12 cellular contexts compared by ENCODE assay signal in the genomic region with DNA sequence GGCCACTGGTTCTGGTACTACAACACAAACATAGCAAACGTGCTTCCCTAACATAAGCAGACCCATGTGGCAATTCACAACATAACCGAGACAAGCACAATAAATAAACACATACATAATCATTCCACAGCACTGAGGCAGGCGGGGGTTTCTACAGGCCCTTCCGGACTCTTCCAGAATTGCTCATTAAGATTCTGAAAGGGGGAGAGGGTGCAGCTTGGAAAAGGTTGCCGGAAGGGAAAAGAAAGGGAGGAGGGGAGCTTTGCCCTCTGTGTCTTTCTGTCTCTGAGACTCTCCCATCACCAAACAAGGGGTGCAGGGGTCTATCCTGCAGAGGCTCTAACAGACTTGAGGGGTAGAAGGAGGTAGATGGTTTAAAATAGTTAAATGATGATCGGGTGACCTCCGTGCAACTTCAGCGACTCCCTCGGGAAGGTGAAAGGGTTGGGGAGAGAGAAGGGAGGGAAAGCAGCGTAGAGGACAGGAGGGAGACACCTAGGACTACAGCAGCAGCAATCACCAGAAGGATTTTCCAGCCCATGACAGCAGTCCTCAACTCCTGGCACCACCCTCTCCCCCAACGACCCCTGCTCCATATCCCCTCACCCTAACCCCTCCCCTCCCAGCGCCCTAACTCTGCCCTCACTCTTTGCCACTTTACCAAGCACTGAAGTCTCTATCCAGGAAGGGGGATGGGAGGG.
DNase-seq lines count a peak whose midpoint lies in the region; ATAC-seq and TF ChIP-seq lines count a peak whose summit lies in the region.
"Had no signal": no experiment of that assay in that cellular context is flagged by ENCODE, and none has a peak within 500 bp of the region (broad histone marks: within the 10 kb centered on the region; RNA-seq: fewer than 3 reads in every experiment).

No MANE protein-coding gene starts in this region.

- TF ChIP-seq POLR2A in prostate gland (IDR thresholded peaks at IDR 0.05) = no peak

- H3K4me3 Mint-ChIP-seq in CD14-positive monocyte = peak overlapping the region in 1 of 2 donors; percentile 39
- no peak overlapping the region for H3K4me3 Mint-ChIP-seq in osteocyte (ENCODE audit: unreplicated experiment)
- H3K4me3 Mint-ChIP-seq: activated CD8-positive, alpha-beta memory T cell treated with anti-CD3 and anti-CD28 coated beads, Interleukin-2, amount 10 ng/mL, durations not matched to agents 7 days and 5 days had no signal

- H3K27ac Mint-ChIP-seq in CD14-positive monocyte = no peak overlapping the region
- H3K27ac Mint-ChIP-seq in osteocyte (ENCODE audit: unreplicated experiment) = no peak overlapping the region
- H3K27ac Mint-ChIP-seq: activated CD8-positive, alpha-beta memory T cell treated with anti-CD3 and anti-CD28 coated beads, Interleukin-2, amount 10 ng/mL, durations not matched to agents 7 days and 5 days had no signal

- H3K4me3 ChIP-seq in adipocyte (ENCODE audit: low read length) (no peak overlapping the region), left ventricle myocardium inferior (peak overlapping the region; percentile 73), prostate gland (peak overlapping the region; percentile 54 to 56)

- H3K27ac ChIP-seq in left ventricle myocardium inferior (replicated peaks) = peak overlapping the region; percentile 92
- H3K27ac ChIP-seq in prostate gland = peak overlapping the region in 1 of 2 donors; percentile 78

- peaks cover 3% of the 10 kb centered on the region for H3K4me1 Mint-ChIP-seq in CD14-positive monocyte
- peaks cover 3% of the 10 kb centered on the region for H3K4me1 Mint-ChIP-seq in osteocyte (ENCODE audit: unreplicated experiment)
- H3K4me1 Mint-ChIP-seq: activated CD8-positive, alpha-beta memory T cell treated with anti-CD3 and anti-CD28 coated beads, Interleukin-2, amount 10 ng/mL, durations not matched to agents 7 days and 5 days had no signal

- ATAC-seq in HG03354 (IDR thresholded peaks at IDR 0.05; ENCODE audit: poor library complexity, severe bottlenecking, unreplicated experiment) (no peak), GM19328 (IDR thresholded peaks at IDR 0.05; ENCODE audit: unreplicated experiment) (no peak)
- ATAC-seq: activated CD8-positive, alpha-beta memory T cell treated with anti-CD3 and anti-CD28 coated beads, Interleukin-2, amount 10 ng/mL, durations not matched to agents 7 days and 5 days had no signal

- H3K36me3 ChIP-seq in adipocyte (ENCODE audit: control insufficient read depth, insufficient read depth, low read length, severe bottlenecking) (no peaks in the 10 kb centered on the region), left ventricle myocardium inferior (no peaks in the 10 kb centered on the region), prostate gland (no peaks in the 10 kb centered on the region)
- H3K36me3 ChIP-seq: MG63 had no signal

- H3K9me3 ChIP-seq in adipocyte (ENCODE audit: control insufficient read depth, low read length) (no peaks in the 10 kb centered on the region), left ventricle myocardium inferior (replicated peaks) (no peaks in the 10 kb centered on the region), prostate gland (no peaks in the 10 kb centered on the region)
- H3K9me3 ChIP-seq: MG63 had no signal

- WGBS in prostate gland = 17% methylated on average over 12 of the region's 12 CpGs

- intact Hi-C loops in left ventricle myocardium inferior (cut with micrococcal nuclease) = no loop called here
- intact Hi-C loops in prostate gland (cut with DNase I) = loop anchor here (10.0 kb wide), 1 partner anchor 334 kb away; no protein-coding TSS in a partner anchor
- intact Hi-C loops in CD14-positive monocyte (cut with micrococcal nuclease) = no loop called here

- TF ChIP-seq CTCF in left ventricle myocardium inferior (IDR thresholded peaks at IDR 0.05; ENCODE audit: borderline replicate concordance) = no peak
- TF ChIP-seq CTCF in prostate gland (IDR thresholded peaks at IDR 0.05) = no peak
- no peak for TF ChIP-seq CTCF in CD14-positive monocyte (IDR thresholded peaks at IDR 0.05)
- no peak for TF ChIP-seq CTCF in osteocyte (IDR thresholded peaks at IDR 0.05)

- H3K4me1 ChIP-seq in adipocyte (ENCODE audit: control insufficient read depth, insufficient read depth, low read length) = peaks cover 3% of the 10 kb centered on the region
- H3K4me1 ChIP-seq in left ventricle myocardium inferior = peaks cover 30% of the 10 kb centered on the region
- H3K4me1 ChIP-seq in prostate gland (replicated peaks) = no peaks in the 10 kb centered on the region

- H3K27me3 Mint-ChIP-seq in CD14-positive monocyte (ENCODE audit: low read depth in 3 of 3) (peaks cover 22 to 29% (median 24%) of the 10 kb centered on the region in 3 donors), osteocyte (ENCODE audit: unreplicated experiment) (peaks cover 26% of the 10 kb centered on the region)

- H3K9me3 Mint-ChIP-seq in CD14-positive monocyte (peaks cover 0 to 19% (median 6%) of the 10 kb centered on the region in 7 donors), osteocyte (ENCODE audit: unreplicated experiment) (no peaks in the 10 kb centered on the region)

- H3K36me3 Mint-ChIP-seq in CD14-positive monocyte = no peaks in the 10 kb centered on the region
- H3K36me3 Mint-ChIP-seq in osteocyte (ENCODE audit: unreplicated experiment) = no peaks in the 10 kb centered on the region
- H3K36me3 Mint-ChIP-seq: activated CD8-positive, alpha-beta memory T cell treated with anti-CD3 and anti-CD28 coated beads, Interleukin-2, amount 10 ng/mL, durations not matched to agents 7 days and 5 days had no signal

- H3K27me3 ChIP-seq in adipocyte (replicated peaks; ENCODE audit: control insufficient read depth, insufficient read depth, low read length) = peaks cover 27% of the 10 kb centered on the region
- H3K27me3 ChIP-seq in left ventricle myocardium inferior (ENCODE audit: low read depth) = peaks cover 21% of the 10 kb centered on the region
- H3K27me3 ChIP-seq in prostate gland (replicated peaks; ENCODE audit: insufficient read depth) = no peaks in the 10 kb centered on the region
- H3K27me3 ChIP-seq: MG63 had no signal

- H3K9ac ChIP-seq in adipocyte (ENCODE audit: low read length) = no peak overlapping the region

- DNase-seq in ELF-1 (ENCODE audit: low read depth, low spot score) = peak; percentile 26
- peak; percentile 60 for DNase-seq in adipocyte (ENCODE audit: low read depth)
- DNase-seq in left ventricle myocardium inferior = no peak
- no peak for DNase-seq in prostate gland (ENCODE audit: low spot score)
- DNase-seq in CD14-positive monocyte (ENCODE audit: low spot score) = no peak
- no peak for DNase-seq in osteocyte (ENCODE audit: extremely low spot score, unreplicated experiment)
- DNase-seq: activated CD8-positive, alpha-beta memory T cell treated with anti-CD3 and anti-CD28 coated beads, Interleukin-2, amount 10 ng/mL, durations not matched to agents 7 days and 5 days; cortex of kidney; DMS 273 treated with DMSO at 0.1 percent for 48 hours; MG63 had no signal

Comparison
In these comparisons a context has a peak if more than half of its experiments do, and no peak if none do; other contexts are left out.
1. DNase-seq: peak in ELF-1 (single experiment) and adipocyte (single experiment); none in left ventricle myocardium inferior (single experiment), prostate gland (single experiment), CD14-positive monocyte (single experiment) and osteocyte (single experiment).